In the genomic region with DNA sequence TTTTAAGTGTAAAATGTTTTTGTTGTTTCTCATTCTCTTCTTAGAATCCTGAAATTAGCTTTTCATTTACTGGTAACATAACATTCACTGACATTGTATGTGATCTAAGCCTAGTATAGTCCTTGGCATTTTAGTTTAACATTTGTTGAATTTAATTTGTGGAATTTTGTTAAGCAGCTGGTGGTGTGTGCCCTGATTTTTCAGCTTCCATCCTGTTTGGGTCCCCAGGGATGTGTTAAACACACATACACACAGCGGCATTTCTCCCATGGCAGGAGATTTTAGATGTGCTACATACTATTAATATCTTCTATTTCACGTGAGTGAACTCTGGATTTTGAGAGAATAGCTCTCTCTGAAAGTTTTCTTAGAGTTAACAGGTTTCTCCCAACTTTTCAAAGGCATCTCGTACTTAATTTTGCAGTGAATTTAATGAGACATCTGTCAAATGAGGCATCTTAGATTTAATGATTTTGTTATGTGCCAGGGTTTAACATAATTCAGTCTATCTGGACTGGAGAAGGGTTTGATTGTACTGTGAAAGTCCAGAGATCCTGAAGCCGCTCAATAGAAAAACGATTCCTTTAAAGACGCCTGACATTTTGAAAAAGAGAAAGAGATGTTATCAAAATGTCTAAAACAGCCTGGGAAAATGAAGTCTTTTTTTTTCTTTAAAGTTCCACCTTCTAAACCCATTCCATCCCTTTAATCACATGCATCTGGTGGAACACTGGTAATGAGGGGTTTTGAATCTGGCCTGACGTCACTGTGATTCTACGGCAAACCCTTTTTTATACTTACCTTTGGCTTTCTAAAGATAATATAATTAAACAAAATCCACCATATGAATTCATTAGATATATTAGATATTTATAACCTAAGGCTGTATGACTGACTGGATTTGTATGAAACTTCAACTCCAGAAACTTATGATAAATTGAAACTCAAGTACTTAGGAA, we compare ENCODE assay signal across 16 cellular contexts. TPM values are rescaled to one million over a fixed set of nuclear protein-coding genes. Genes with fewer than 3 reads are reported as not detected.
A peak's percentile ranks its signal among the peaks of the same experiment; 100 is the strongest.
DNase-seq lines count a peak whose midpoint lies in the region; ATAC-seq, FAIRE-seq and TF ChIP-seq lines count a peak whose summit lies in the region.
"Had no signal": no experiment of that assay in that cellular context is flagged by ENCODE, and none has a peak within 500 bp of the region (broad histone marks: within the 10 kb centered on the region; RNA-seq: fewer than 3 reads in every experiment).

No MANE protein-coding gene starts in this region.

- H3K4me3 ChIP-seq in gastrocnemius medialis, result peak overlapping the region; percentile 0 to 18 (median 8)
- H3K4me3 ChIP-seq: tibial nerve had no signal

- peaks cover 42 to 50% of the 10 kb centered on the region in 2 donors for H3K4me1 ChIP-seq in gastrocnemius medialis

- in situ Hi-C loops in gastrocnemius medialis (cut with MboI; ENCODE audit: low sequenced_read_pairs in 4 of 4), result loop anchor here (25.0 kb wide), 4 partner anchors 265 to 715 kb away; partner anchors contain the start of genes PIGN (in 1 of the 4) and RELCH (in 1 of the 4)

- no peaks in the 10 kb centered on the region for H3K27me3 Mint-ChIP-seq in effector memory CD8-positive, alpha-beta T cell

- no peak overlapping the region for H3K4me3 Mint-ChIP-seq in effector memory CD8-positive, alpha-beta T cell

- H3K36me3 ChIP-seq in gastrocnemius medialis, result no peaks in the 10 kb centered on the region
- H3K36me3 ChIP-seq: tibial nerve had no signal

- H3K9me3 Mint-ChIP-seq in effector memory CD8-positive, alpha-beta T cell, result no peaks in the 10 kb centered on the region
- no peaks in the 10 kb centered on the region for H3K9me3 Mint-ChIP-seq in activated naive CD4-positive, alpha-beta T cell treated with anti-CD3 and anti-CD28 coated beads, Interleukin-2, amount 50 U/mL, for 72 hours

- FAIRE-seq in GM18507 (lab: Jason Lieb, UNC) (peak; percentile 38), endometrium (lab: Jason Lieb, UNC) (peak; percentile 29)

- TF ChIP-seq CTCF in gastrocnemius medialis (IDR thresholded peaks at IDR 0.05 in 4 of 5, conservative IDR thresholded peaks at IDR 0.05 in 1 of 5), result no peak

- no peaks in the 10 kb centered on the region for H3K27me3 ChIP-seq in gastrocnemius medialis
- H3K27me3 ChIP-seq: tibial nerve had no signal

- H3K36me3 Mint-ChIP-seq in effector memory CD8-positive, alpha-beta T cell (ENCODE audit: insufficient read depth), result peaks cover 1% of the 10 kb centered on the region
- peaks cover 0 to 4% of the 10 kb centered on the region in 2 donors for H3K36me3 Mint-ChIP-seq in activated naive CD4-positive, alpha-beta T cell treated with anti-CD3 and anti-CD28 coated beads, Interleukin-2, amount 50 U/mL, for 72 hours

- no peak overlapping the region for H3K27ac Mint-ChIP-seq in effector memory CD8-positive, alpha-beta T cell
- no peak overlapping the region for H3K27ac Mint-ChIP-seq in activated naive CD4-positive, alpha-beta T cell treated with anti-CD3 and anti-CD28 coated beads, Interleukin-2, amount 50 U/mL, for 72 hours

- peak overlapping the region in 2 of 4 donors; percentile 23 to 25 for H3K27ac ChIP-seq in gastrocnemius medialis
- H3K27ac ChIP-seq: C4-2B had no signal

- H3K9me3 ChIP-seq in gastrocnemius medialis, result no peaks in the 10 kb centered on the region
- H3K9me3 ChIP-seq: tibial nerve had no signal

- intact Hi-C loops in gastrocnemius medialis (cut with DNase I; ENCODE audit: low total_unique reads), result no loop called here

- ATAC-seq in gastrocnemius medialis, result no peak
- no peak for ATAC-seq in effector memory CD8-positive, alpha-beta T cell (replicated peaks)
- no peak for ATAC-seq in activated naive CD4-positive, alpha-beta T cell treated with anti-CD3 and anti-CD28 coated beads, Interleukin-2, amount 50 U/mL, for 72 hours
- ATAC-seq: Panc1 had no signal

- H3K4me1 Mint-ChIP-seq in effector memory CD8-positive, alpha-beta T cell (ENCODE audit: low read depth in 2 of 2), result peaks cover 17 to 25% of the 10 kb centered on the region in 2 donors

- DNase-seq in GM18507 (ENCODE audit: extremely low spot score, insufficient read length, low read depth), result no peak
- peak; percentile 24 for DNase-seq in NCI-H82 treated with DMSO at 0.1 percent for 48 hours (lab: John Stamatoyannopoulos, UW; ENCODE audit: unreplicated experiment)
- no peak for DNase-seq in gastrocnemius medialis
- no peak for DNase-seq in effector memory CD8-positive, alpha-beta T cell
- DNase-seq in activated naive CD4-positive, alpha-beta T cell treated with anti-CD3 and anti-CD28 coated beads, Interleukin-2, amount 50 U/mL, for 72 hours (ENCODE audit: low spot score in 2 of 2), result no peak
- no peak for DNase-seq in nucleus accumbens (lab: John Stamatoyannopoulos, UW)
- no peak for DNase-seq in DMS53 treated with DMSO at 0.1 percent for 48 hours (lab: John Stamatoyannopoulos, UW; ENCODE audit: unreplicated experiment)
- DNase-seq: activated naive CD4-positive, alpha-beta T cell treated with Interleukin-2 at 50 U/mL for 16 hours; MM.1S; NCI-H226; stimulated activated CD4-positive, alpha-beta T cell treated with anti-CD3 and anti-CD28 coated beads, Interleukin-1b, Interleukin-23, amount 100 ng/mL, for 48 hours; SW 1271 had no signal

- TF ChIP-seq POLR2A in gastrocnemius medialis (IDR thresholded peaks at IDR 0.05), result no peak

RNA-seq across cellular contexts. Expression of gene PHLPP1, which starts 6.8 kb away (rescaled TPM):
- total RNA-seq in gastrocnemius medialis, result 1 to 10 TPM; 5.5 to 9.7 (median 8.0) TPM
- 10 to 100 TPM in 1 of 2 donors, 1 to 10 TPM in 1; 7.8 to 10.5 TPM for total RNA-seq in activated naive CD4-positive, alpha-beta T cell treated with anti-CD3 and anti-CD28 coated beads, Interleukin-2, amount 50 U/mL, for 72 hours
